8 cellular contexts compared by ENCODE assay signal in genomic region chr12:6612652-6613014, GRCh38. TPM values are rescaled to one million over a fixed set of nuclear protein-coding genes. Genes with fewer than 3 reads are reported as not detected.
A peak's percentile ranks its signal among the peaks of the same experiment; 100 is the strongest.
DNase-seq lines count a peak whose midpoint lies in the region; ATAC-seq and TF ChIP-seq lines count a peak whose summit lies in the region.
"Had no signal": no experiment of that assay in that cellular context is flagged by ENCODE, and none has a peak within 500 bp of the region (broad histone marks: within the 10 kb centered on the region; RNA-seq: fewer than 3 reads in every experiment).

No MANE protein-coding gene starts in this region.

- TF ChIP-seq EP300 in stomach (IDR thresholded peaks at IDR 0.05), result no peak

- POLR2A ChIA-PET in activated B cell treated with CpG ODN at 0.5 μM for 24 hours (lab: Charles Lee), result interaction anchor here (0.5 to 3.9 kb wide), 11 partner anchors 15 to 140 kb away, joined by 3 to 48 read pairs (median 7); partner anchors contain the start of genes COPS7A, LPAR5, MLF2 and NOP2

- H3K36me3 ChIP-seq in iPS-20b (ENCODE audit: insufficient read depth, low read depth, low read length) (no peaks in the 10 kb centered on the region), stomach (no peaks in the 10 kb centered on the region), mucosa of descending colon (ENCODE audit: low read depth) (no peaks in the 10 kb centered on the region)

- TF ChIP-seq POLR2A in stomach (IDR thresholded peaks at IDR 0.05), result no peak

- no peaks in the 10 kb centered on the region for H3K27me3 Mint-ChIP-seq in activated B cell treated with CpG ODN at 0.5 μM for 24 hours

- H3K9me3 ChIP-seq in iPS-20b (ENCODE audit: insufficient read depth, low read depth, low read length) (no peaks in the 10 kb centered on the region), stomach (no peaks in the 10 kb centered on the region), mucosa of descending colon (no peaks in the 10 kb centered on the region)

- peaks cover 16% of the 10 kb centered on the region; the same call in 1 of the 2 replicates for H3K4me1 ChIP-seq in iPS-20b (ENCODE audit: insufficient read depth, low read length)
- peaks cover 29 to 49% (median 42%) of the 10 kb centered on the region in 4 donors for H3K4me1 ChIP-seq in stomach
- peaks cover 21% of the 10 kb centered on the region for H3K4me1 ChIP-seq in mucosa of descending colon (ENCODE audit: low read depth)

- H3K9me3 Mint-ChIP-seq in activated B cell treated with CpG ODN at 0.5 μM for 24 hours, result no peaks in the 10 kb centered on the region

- peak overlapping the region; percentile 97 for H3K27ac ChIP-seq in HL-60 (replicated peaks)
- H3K27ac ChIP-seq in iPS-20b (ENCODE audit: low read length), result peak overlapping the region; percentile 88
- peak overlapping the region; percentile 69 to 94 (median 91) for H3K27ac ChIP-seq in stomach

- ATAC-seq in activated B cell treated with CpG ODN at 0.5 μM for 24 hours (ENCODE audit: low read depth) (no peak), mucosa of descending colon (no peak), HG02981 (IDR thresholded peaks at IDR 0.05; ENCODE audit: unreplicated experiment) (no peak)

- H3K27me3 ChIP-seq in HL-60 (ENCODE audit: insufficient read depth, poor library complexity, severe bottlenecking) (no peaks in the 10 kb centered on the region), iPS-20b (ENCODE audit: insufficient read depth, low read length) (no peaks in the 10 kb centered on the region), stomach (no peaks in the 10 kb centered on the region)

- H3K27ac Mint-ChIP-seq in activated B cell treated with CpG ODN at 0.5 μM for 24 hours, result peak overlapping the region; percentile 85

- peak overlapping the region; percentile 87; the same call in 1 of the 2 replicates for H3K9ac ChIP-seq in iPS-20b (ENCODE audit: low read depth, low read length)

- intact Hi-C loops in activated B cell treated with CpG ODN at 0.5 μM for 24 hours (cut with micrococcal nuclease), result loop anchor here (1.0 kb wide), 1 partner anchor 141 kb away; the partner anchor contains the start of gene MLF2
- intact Hi-C loops in stomach (cut with DNase I; ENCODE audit: low total_unique reads), result no loop called here
- intact Hi-C loops in mucosa of descending colon (cut with DNase I, micrococcal nuclease), result no loop called here

- no peak overlapping the region for H3K4me3 ChIP-seq in HL-60 (replicated peaks; ENCODE audit: insufficient read depth, low read length)
- H3K4me3 ChIP-seq in iPS-20b (ENCODE audit: low read length), result peak overlapping the region; percentile 61; the same call in 1 of the 2 replicates
- H3K4me3 ChIP-seq in stomach, result peak overlapping the region in 3 of 4 donors; percentile 15 to 37 (median 15)
- H3K4me3 ChIP-seq in mucosa of descending colon, result no peak overlapping the region

- DNase-seq in HL-60 (ENCODE audit: low read depth in 1 of 2, low spot score in 1 of 2) (no peak), activated B cell treated with CpG ODN at 0.5 μM for 24 hours (no peak), stomach (no peak), mucosa of descending colon (no peak), islet precursor cell (no peak)

- CTCF ChIA-PET in activated B cell treated with CpG ODN at 0.5 μM for 24 hours (lab: Charles Lee), result interaction anchor here (0.7 to 1.2 kb wide), 4 partner anchors 22 to 180 kb away, joined by 3 to 4 read pairs (median 4); partner anchors contain the start of gene NOP2

- 23 to 35% (median 26%) methylated on average over 5 to 7 of the region's 7 CpGs for WGBS in stomach, 5 donors

- peaks cover 67% of the 10 kb centered on the region for H3K4me1 Mint-ChIP-seq in activated B cell treated with CpG ODN at 0.5 μM for 24 hours

- no peak for TF ChIP-seq CTCF in HL-60 (IDR thresholded peaks at IDR 0.05; ENCODE audit: insufficient read depth, low read length)
- no peak for TF ChIP-seq CTCF in activated B cell treated with CpG ODN at 0.5 μM for 24 hours (IDR thresholded peaks at IDR 0.05)
- TF ChIP-seq CTCF in stomach (IDR thresholded peaks at IDR 0.05), result no peak
- TF ChIP-seq CTCF in mucosa of descending colon (IDR thresholded peaks at IDR 0.05), result no peak

- peak overlapping the region; percentile 38 for H3K4me3 Mint-ChIP-seq in activated B cell treated with CpG ODN at 0.5 μM for 24 hours

- H3K36me3 Mint-ChIP-seq in activated B cell treated with CpG ODN at 0.5 μM for 24 hours (ENCODE audit: low read depth), result no peaks in the 10 kb centered on the region

RNA-seq across cellular contexts. Expression of gene CHD4, which starts 5.5 kb away (rescaled TPM):
- total RNA-seq in activated B cell treated with CpG ODN at 0.5 μM for 24 hours (342 and 345 TPM in 2 replicates), stomach (100 to 1,000 TPM; 169 to 315 (median 202) TPM), mucosa of descending colon (100 to 1,000 TPM; 127 to 243 (median 149) TPM)
- 100 to 1,000 TPM; 105 to 139 (median 111) TPM for polyA plus RNA-seq in stomach

RNA-seq across cellular contexts. Expression of gene LPAR5, which starts 23.1 kb away (rescaled TPM):
- total RNA-seq in activated B cell treated with CpG ODN at 0.5 μM for 24 hours (27.7 and 30.4 TPM in 2 replicates), stomach (10 to 100 TPM in 1 of 5 donors, 1 to 10 TPM in 4; 1.3 to 33.0 (median 5.8) TPM), mucosa of descending colon (10 to 100 TPM; 12.0 to 30.5 (median 22.7) TPM)
- 1 to 10 TPM; 2.0 to 5.6 (median 3.5) TPM for polyA plus RNA-seq in stomach
- total RNA-seq: dermis microvascular lymphatic vessel endothelial cell had no signal

RNA-seq across cellular contexts. Expression of gene ACRBP, which starts 34.6 kb away (rescaled TPM):
- total RNA-seq in activated B cell treated with CpG ODN at 0.5 μM for 24 hours, result 5.4 and 7.7 TPM in 2 replicates
- 1 to 10 TPM in 2 of 5 donors, not detected in 3; 2.2 to 6.4 TPM for total RNA-seq in stomach
- 1 to 10 TPM in 2 of 3 donors, under 1 TPM in 1; 0.31 to 1.6 (median 1.1) TPM for polyA plus RNA-seq in stomach
- 1 to 10 TPM; 1.4 to 3.0 (median 2.2) TPM for total RNA-seq in mucosa of descending colon

RNA-seq across cellular contexts. Expression of gene NOP2, which starts 44.5 kb away (rescaled TPM):
- total RNA-seq in activated B cell treated with CpG ODN at 0.5 μM for 24 hours (114 and 121 TPM in 2 replicates), stomach (100 to 1,000 TPM in 1 of 5 donors, 10 to 100 TPM in 4; 16.3 to 231 (median 30.0) TPM), mucosa of descending colon (10 to 100 TPM; 26.1 to 32.4 (median 26.6) TPM)
- polyA plus RNA-seq in stomach, result 10 to 100 TPM; 19.5 to 27.4 (median 19.7) TPM

RNA-seq across cellular contexts. Expression of gene ING4, which starts 50.3 kb away (rescaled TPM):
- total RNA-seq in activated B cell treated with CpG ODN at 0.5 μM for 24 hours (31.6 and 39.2 TPM in 2 replicates), stomach (10 to 100 TPM in 4 of 5 donors, 1 to 10 TPM in 1; 8.7 to 51.8 (median 33.5) TPM), mucosa of descending colon (10 to 100 TPM; 28.9 to 46.9 (median 45.9) TPM)
- 10 to 100 TPM; 25.5 to 53.6 (median 43.6) TPM for polyA plus RNA-seq in stomach

Comparison
In these comparisons a context has a peak if more than half of its experiments do, and no peak if none do; other contexts are left out.
1. H3K4me3 ChIP-seq: peak in iPS-20b (single experiment) and stomach (3 of 4); none in HL-60 (single experiment) and mucosa of descending colon (single experiment).
2. Peak in every context shown above with its lines, with median percentiles within 50 percentile points of each other: H3K27ac ChIP-seq.